8 cellular contexts compared by ENCODE assay signal in genomic region chr13:19864339-19865309, GRCh38. TPM values are rescaled to one million over a fixed set of nuclear protein-coding genes. Genes with fewer than 3 reads are reported as not detected.
A peak's percentile ranks its signal among the peaks of the same experiment; 100 is the strongest.
DNase-seq lines count a peak whose midpoint lies in the region; ATAC-seq and TF ChIP-seq lines count a peak whose summit lies in the region.

No MANE protein-coding gene starts in this region.

- H3K4me3 ChIP-seq in AG09309 (ENCODE audit: control insufficient read depth, low read depth, low read length) (peak overlapping the region; percentile 70), lung (peak overlapping the region; percentile 79)

- WGBS in lung, 2 donors = 6 to 7% methylated on average over 45 to 54 of the region's 54 CpGs

- TF ChIP-seq CTCF in AG09309 (IDR thresholded peaks at IDR 0.05; ENCODE audit: control insufficient read depth, insufficient read depth, low read depth, low read length, missing control alignments) (peak; percentile 62), lung (IDR thresholded peaks at IDR 0.05; ENCODE audit: control extremely low read depth, extremely low read depth) (peak; percentile 45)

- H3K9me3 ChIP-seq in lung (ENCODE audit: control insufficient read depth in 2 of 2, insufficient read depth in 1 of 2, low read length in 1 of 2) = no peaks in the 10 kb centered on the region

- H3K36me3 ChIP-seq in lung (ENCODE audit: control insufficient read depth in 2 of 2, insufficient read depth in 2 of 2, low read length in 2 of 2) = no peaks in the 10 kb centered on the region

- peak; percentile 13 for ATAC-seq in GM18868 (IDR thresholded peaks at IDR 0.05; ENCODE audit: unreplicated experiment)
- peak; percentile 11 for ATAC-seq in HG03103 (IDR thresholded peaks at IDR 0.05; ENCODE audit: low read depth, unreplicated experiment)
- peak; percentile 4 for ATAC-seq in lung (ENCODE audit: insufficient read depth, low FRiP score)

- peaks cover 6 to 9% of the 10 kb centered on the region in 2 donors for H3K4me1 ChIP-seq in lung (ENCODE audit: control insufficient read depth in 2 of 2, insufficient read depth in 2 of 2, low read length in 2 of 2)

- H3K27ac ChIP-seq in lung (ENCODE audit: low read depth in 1 of 2, low read length in 1 of 2) = peak overlapping the region; percentile 99

- no peak for DNase-seq in AG09309 (ENCODE audit: low read depth)
- peak; percentile 31 for DNase-seq in NCI-H510A (lab: John Stamatoyannopoulos, UW)
- DNase-seq in activated CD4-positive, alpha-beta T cell treated with anti-CD3 and anti-CD28 coated beads, Interleukin-2, amount 50 U/mL, for 48 hours = peak; percentile 73 to 80
- DNase-seq in effector CD4-positive, alpha-beta T cell = peak; percentile 64
- DNase-seq in lung (ENCODE audit: low spot score) = peak; percentile 77
- DNase-seq in stimulated activated CD4-positive, alpha-beta T cell treated with anti-CD3 and anti-CD28 coated beads, TNF-alpha, amount 100 ng/mL, for 24 hours (ENCODE audit: low read depth in 3 of 3) = peak; percentile 48 to 63 (median 61)

- no peaks in the 10 kb centered on the region for H3K27me3 ChIP-seq in lung (ENCODE audit: control insufficient read depth, insufficient read depth)

RNA-seq across cellular contexts. Expression of gene ZMYM5, which starts 1.2 kb away (rescaled TPM):
- total RNA-seq in lung = 10 to 100 TPM; 10.5 to 32.8 TPM
- 1 to 10 TPM; 5.6 to 6.8 TPM for polyA plus RNA-seq in lung
